23 cellular contexts compared by ENCODE assay signal in the genomic region with DNA sequence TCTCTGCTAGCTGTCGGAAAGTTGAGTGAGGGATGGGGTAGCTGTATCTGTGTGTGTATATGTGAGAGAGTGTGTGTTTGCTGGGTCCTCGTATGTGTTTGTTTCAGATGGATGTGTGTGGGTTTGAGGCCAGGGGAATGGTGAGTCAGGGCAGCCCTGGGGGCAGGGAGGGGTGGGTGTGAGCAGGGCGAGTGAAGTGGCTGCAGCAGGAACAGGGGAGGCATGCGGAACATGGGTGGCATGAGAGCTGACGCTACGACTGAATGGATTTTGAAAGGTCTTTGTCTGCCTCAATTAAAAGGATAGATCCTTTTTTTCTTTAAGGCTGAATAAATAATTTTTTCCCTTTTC.
DNase-seq lines count a peak whose midpoint lies in the region; ATAC-seq and TF ChIP-seq lines count a peak whose summit lies in the region.
"Had no signal": no experiment of that assay in that cellular context is flagged by ENCODE, and none has a peak within 500 bp of the region (broad histone marks: within the 10 kb centered on the region; RNA-seq: fewer than 3 reads in every experiment).

No MANE protein-coding gene starts in this region.

- peak; percentile 20 for ATAC-seq in Right ventricle myocardium superior (ENCODE audit: poor library complexity)
- no peak for ATAC-seq in HG03139 (IDR thresholded peaks at IDR 0.05; ENCODE audit: unreplicated experiment)
- ATAC-seq in HG03159 (IDR thresholded peaks at IDR 0.05; ENCODE audit: unreplicated experiment): no peak
- ATAC-seq: T-helper 17 cell had no signal

- H3K9ac ChIP-seq in BLaER1 treated with 17β-estradiol and CSF1 and Interleukin-3, amounts not matched to agents 10 nM and 100 nM: 0 out of 22 replicates have a peak overlapping the region, but pooled peaks of 1 of the 11 experiments have one; percentile 0

- H3K4me2 ChIP-seq in BLaER1 treated with 17β-estradiol and CSF1 and Interleukin-3, amounts not matched to agents 10 nM and 100 nM: peak overlapping the region; percentile 39 to 91 (median 76); a peak in 21 of 22 replicates

- H3K4me3 Mint-ChIP-seq in neural crest cell: no peak overlapping the region
- H3K4me3 Mint-ChIP-seq: activated CD4-positive, alpha-beta memory T cell treated with anti-CD3 and anti-CD28 coated beads, Interleukin-2, amount 10 ng/mL, durations not matched to agents 7 days and 5 days; activated naive CD8-positive, alpha-beta T cell; activated T-cell treated with anti-CD3 and anti-CD28 coated beads, Interleukin-2, amount 50 U/mL, for 24 hours; CD4-positive, CD25-positive, alpha-beta regulatory T cell; memory B cell; natural killer cell treated with Interleukin-12 subunit alpha and Interleukin-12 subunit beta and Interleukin-15 and Interleukin-18, amount 100 ng/mL, for 72 hours; T-helper 17 cell had no signal

- no peaks in the 10 kb centered on the region for H3K9me3 Mint-ChIP-seq in neural crest cell
- H3K9me3 Mint-ChIP-seq: activated CD4-positive, alpha-beta memory T cell treated with anti-CD3 and anti-CD28 coated beads, Interleukin-2, amount 10 ng/mL, durations not matched to agents 7 days and 5 days; activated T-cell treated with anti-CD3 and anti-CD28 coated beads, Interleukin-2, amount 50 U/mL, for 24 hours; memory B cell; natural killer cell treated with Interleukin-12 subunit alpha and Interleukin-12 subunit beta and Interleukin-15 and Interleukin-18, amount 100 ng/mL, for 72 hours had no signal

- H3K27me3 ChIP-seq in BLaER1 treated with 17β-estradiol and CSF1 and Interleukin-3, amounts not matched to agents 10 nM and 100 nM: no peaks in the 10 kb centered on the region
- H3K27me3 ChIP-seq in SJCRH30: no peaks in the 10 kb centered on the region
- H3K27me3 ChIP-seq: esophagus muscularis mucosa, transverse colon had no signal

- H3K27me3 Mint-ChIP-seq in neural crest cell (ENCODE audit: low read depth): peaks cover 2% of the 10 kb centered on the region
- H3K27me3 Mint-ChIP-seq: activated naive CD8-positive, alpha-beta T cell had no signal

- TF ChIP-seq CTCF in neural crest cell (conservative IDR thresholded peaks at IDR 0.05): no peak

- H3K27ac ChIP-seq in BLaER1 treated with 17β-estradiol and CSF1 and Interleukin-3, amounts not matched to agents 10 nM and 100 nM: peak overlapping the region in 4 of 11 experiments; percentile 33 to 48 (median 34); a peak in 6 of 22 replicates
- H3K27ac ChIP-seq in SJCRH30: peak overlapping the region; percentile 20
- H3K27ac ChIP-seq: esophagus muscularis mucosa, transverse colon, VCaP had no signal

- peaks cover 48% of the 10 kb centered on the region for H3K4me1 Mint-ChIP-seq in neural crest cell
- H3K4me1 Mint-ChIP-seq: activated CD4-positive, alpha-beta memory T cell treated with anti-CD3 and anti-CD28 coated beads, Interleukin-2, amount 10 ng/mL, durations not matched to agents 7 days and 5 days; memory B cell had no signal

- H3K9me3 ChIP-seq in BLaER1 treated with 17β-estradiol and CSF1 and Interleukin-3, amounts not matched to agents 10 nM and 100 nM (replicated peaks in 1 of 11): no peaks in the 10 kb centered on the region
- H3K9me3 ChIP-seq in SJCRH30 (replicated peaks): no peaks in the 10 kb centered on the region
- H3K9me3 ChIP-seq: esophagus muscularis mucosa, transverse colon had no signal

- H3K36me3 Mint-ChIP-seq in neural crest cell (ENCODE audit: low read depth): no peaks in the 10 kb centered on the region
- H3K36me3 Mint-ChIP-seq: activated naive CD8-positive, alpha-beta T cell; CD4-positive, CD25-positive, alpha-beta regulatory T cell; memory B cell; natural killer cell treated with Interleukin-12 subunit alpha and Interleukin-12 subunit beta and Interleukin-15 and Interleukin-18, amount 100 ng/mL, for 72 hours had no signal

- H3K36me3 ChIP-seq in BLaER1 treated with 17β-estradiol and CSF1 and Interleukin-3, amounts not matched to agents 10 nM and 100 nM: no peaks in the 10 kb centered on the region
- H3K36me3 ChIP-seq in SJCRH30: no peaks in the 10 kb centered on the region
- H3K36me3 ChIP-seq: esophagus muscularis mucosa, transverse colon had no signal

- peak overlapping the region; percentile 76 for H3K27ac Mint-ChIP-seq in neural crest cell (ENCODE audit: unreplicated experiment)
- H3K27ac Mint-ChIP-seq: activated CD4-positive, alpha-beta memory T cell treated with anti-CD3 and anti-CD28 coated beads, Interleukin-2, amount 10 ng/mL, durations not matched to agents 7 days and 5 days; activated naive CD8-positive, alpha-beta T cell; activated T-cell treated with anti-CD3 and anti-CD28 coated beads, Interleukin-2, amount 50 U/mL, for 24 hours; CD4-positive, CD25-positive, alpha-beta regulatory T cell; memory B cell; natural killer cell treated with Interleukin-12 subunit alpha and Interleukin-12 subunit beta and Interleukin-15 and Interleukin-18, amount 100 ng/mL, for 72 hours; T-helper 17 cell had no signal

- H3K4me1 ChIP-seq in BLaER1 treated with 17β-estradiol and CSF1 and Interleukin-3, amounts not matched to agents 10 nM and 100 nM: peaks cover 31 to 70% (median 45%) of the 10 kb centered on the region in 10 experiments
- H3K4me1 ChIP-seq in SJCRH30: peaks cover 58% of the 10 kb centered on the region

- no peaks in the 10 kb centered on the region for H4K20me1 ChIP-seq in BLaER1 treated with 17β-estradiol and CSF1 and Interleukin-3, amounts not matched to agents 10 nM and 100 nM

- peak overlapping the region in 2 of 10 experiments; percentile 7 to 16; a peak in 2 of 20 replicates for H3K4me3 ChIP-seq in BLaER1 treated with 17β-estradiol and CSF1 and Interleukin-3, amounts not matched to agents 10 nM and 100 nM
- H3K4me3 ChIP-seq in SJCRH30: no peak overlapping the region
- H3K4me3 ChIP-seq: esophagus muscularis mucosa, transverse colon had no signal

- DNase-seq in SJCRH30 (peak in 1 of 2 experiments; percentile 22), Right ventricle myocardium superior (no peak), neural crest cell (ENCODE audit: low read depth, low spot score) (no peak), 8988T (no peak)
- DNase-seq in activated effector memory CD4-positive, alpha-beta T cell treated with Interleukin-2 at 50 U/mL for 16 hours: no peak
- DNase-seq: activated CD4-positive, alpha-beta memory T cell treated with anti-CD3 and anti-CD28 coated beads, Interleukin-2, amount 10 ng/mL, durations not matched to agents 7 days and 5 days; activated T-cell treated with anti-CD3 and anti-CD28 coated beads, Interleukin-2, amount 50 U/mL, for 24 hours; CD4-positive, CD25-positive, alpha-beta regulatory T cell; head of caudate nucleus; NCI-H187 treated with DMSO at 0.1 percent for 48 hours; NCI-H446; NK-92 treated with Interleukin-12 subunit alpha and Interleukin-12 subunit beta, amount 100 ng/mL, for 24 hours; stimulated activated naive CD4-positive, alpha-beta T cell; T-helper 17 cell; transverse colon had no signal

- intact Hi-C loops in Right ventricle myocardium superior (cut with DNase I): no loop called here
